7 cellular contexts compared by ENCODE assay signal in genomic region chr10:72625608-72626443, GRCh38. TPM values are rescaled to one million over a fixed set of nuclear protein-coding genes. Genes with fewer than 3 reads are reported as not detected.
A peak's percentile ranks its signal among the peaks of the same experiment; 100 is the strongest.
DNase-seq lines count a peak whose midpoint lies in the region; ATAC-seq, FAIRE-seq and TF ChIP-seq lines count a peak whose summit lies in the region.

TSS of gene MICU1 (minus strand) at chr10:72626079. CDS start at chr10:72566793, 59,286 bp downstream.

- under 1% methylated on average over 41 of the region's 49 CpGs for WGBS in hepatocyte (ENCODE audit: low lambda C conversion rate, missing lambda C conversion rate)

- no peaks in the 10 kb centered on the region for H3K9me3 ChIP-seq in hepatocyte (ENCODE audit: low read depth)

- peaks cover 9% of the 10 kb centered on the region for H3K4me1 ChIP-seq in hepatocyte (ENCODE audit: insufficient read depth)

- peaks cover 42% of the 10 kb centered on the region for H3K79me2 ChIP-seq in hepatocyte

- H4K20me1 ChIP-seq in hepatocyte (ENCODE audit: insufficient read depth, poor library complexity, severe bottlenecking) = peaks cover 6% of the 10 kb centered on the region

- H3K4me3 ChIP-seq in hepatocyte = peak within 1 kb of the TSS; percentile 48

- ATAC-seq in HG02981 (IDR thresholded peaks at IDR 0.05; ENCODE audit: unreplicated experiment) = peak; percentile 95

- peak within 1 kb of the TSS; percentile 73 for H3K4me2 ChIP-seq in hepatocyte

- peak; percentile 97 for FAIRE-seq in GM18507 (lab: Jason Lieb, UNC)

- H2AFZ ChIP-seq in hepatocyte = peak within 1 kb of the TSS; percentile 78

- H3K27me3 ChIP-seq in hepatocyte = no peaks in the 10 kb centered on the region

- H3K36me3 ChIP-seq in hepatocyte (replicated peaks; ENCODE audit: insufficient read depth, low read depth) = no peaks in the 10 kb centered on the region

- DNase-seq in GM18507 (ENCODE audit: extremely low spot score, insufficient read length, low read depth) (peak; percentile 95), NCI-H2081 (lab: John Stamatoyannopoulos, UW) (peak; percentile 90 to 92), T1000 (lab: John Stamatoyannopoulos, UW) (peak; percentile 94), astrocyte of the hippocampus (ENCODE audit: low read depth, low spot score) (peak; percentile 98), hepatocyte (ENCODE audit: low spot score) (peak; percentile 98), retina (peak; percentile 94)

- peak within 1 kb of the TSS; percentile 83 for H3K27ac ChIP-seq in hepatocyte

- no peaks in the 10 kb centered on the region for H3K9me2 ChIP-seq in hepatocyte (replicated peaks; ENCODE audit: insufficient read depth)

- no peak for TF ChIP-seq CTCF in hepatocyte (IDR thresholded peaks at IDR 0.05; ENCODE audit: poor library complexity)

RNA-seq across cellular contexts. Expression of gene MICU1, which starts in this region (rescaled TPM):
- total RNA-seq in hepatocyte = 52.6 and 60.1 TPM in 2 replicates
- 34.0 and 37.0 TPM in 2 replicates for polyA plus RNA-seq in hepatocyte

Comparison
In these comparisons a context has a peak if more than half of its experiments do, and no peak if none do; other contexts are left out.
1. Peak in every context shown above with its lines: DNase-seq, ATAC-seq, H3K4me3 ChIP-seq and H3K27ac ChIP-seq.